Comparison of ENCODE assay signal across 8 cellular contexts in genomic region chr12:123388218-123388947, GRCh38. TPM values are rescaled to one million over a fixed set of nuclear protein-coding genes. Genes with fewer than 3 reads are reported as not detected.
DNase-seq lines count a peak whose midpoint lies in the region; ATAC-seq and TF ChIP-seq lines count a peak whose summit lies in the region.

No MANE protein-coding gene starts in this region.

- ATAC-seq in GM18867 (IDR thresholded peaks at IDR 0.05; ENCODE audit: unreplicated experiment) (peak; percentile 42), HG03378 (IDR thresholded peaks at IDR 0.05; ENCODE audit: unreplicated experiment) (peak; percentile 34)

- H3K27me3 ChIP-seq in NT2/D1 (ENCODE audit: insufficient read depth, insufficient read length): peaks cover 8% of the 10 kb centered on the region

- peak overlapping the region; percentile 70 for H3K4me3 ChIP-seq in AG04449 (ENCODE audit: low read depth, low read length)
- peak overlapping the region; percentile 49 for H3K4me3 ChIP-seq in NT2/D1 (ENCODE audit: insufficient read length, low read depth)

- H3K27ac ChIP-seq in epithelial cell of prostate: peak overlapping the region; percentile 75

- CTCF ChIA-PET in AG04449 (lab: Yijun Ruan, JAX): interaction anchor here (1.2 to 1.6 kb wide), 3 partner anchors 9 to 195 kb away, joined by 3 to 6 read pairs (median 4); no protein-coding TSS in a partner anchor

- peaks cover 3% of the 10 kb centered on the region for H3K4me1 ChIP-seq in NT2/D1 (ENCODE audit: insufficient read depth, insufficient read length)

- peaks cover 34% of the 10 kb centered on the region for H3K36me3 ChIP-seq in NT2/D1 (ENCODE audit: insufficient read depth, insufficient read length, low read length)

- H3K9me3 ChIP-seq in NT2/D1 (ENCODE audit: insufficient read depth, low read length): no peaks in the 10 kb centered on the region

- DNase-seq in AG04449 (ENCODE audit: low read depth, low spot score): no peak
- no peak for DNase-seq in NT2/D1 (ENCODE audit: low read depth, low spot score)
- DNase-seq in activated T-cell treated with anti-CD3 and anti-CD28 coated beads for 48 hours (ENCODE audit: low read depth): peak; percentile 72
- no peak for DNase-seq in epithelial cell of prostate (ENCODE audit: low read depth, low spot score)
- peak; percentile 73 for DNase-seq in mucosa of gallbladder (ENCODE audit: low spot score)
- peak; percentile 81 for DNase-seq in stimulated activated CD8-positive, alpha-beta memory T cell treated with anti-CD3 and anti-CD28 coated beads, Interleukin-4, amount 100 ng/mL, for 48 hours

- peak overlapping the region; percentile 76 for H3K9ac ChIP-seq in NT2/D1 (ENCODE audit: insufficient read length, low read depth)

- POLR2A ChIA-PET in AG04449 (lab: Yijun Ruan, JAX): no interaction called here

- TF ChIP-seq CTCF in AG04449 (IDR thresholded peaks at IDR 0.05; ENCODE audit: insufficient read depth, low read length, missing control alignments): peak; percentile 8

RNA-seq across cellular contexts. Expression of gene KMT5A, which starts 4.5 kb away (rescaled TPM):
- total RNA-seq in mucosa of gallbladder: 39.7 TPM

RNA-seq across cellular contexts. Expression of gene SBNO1, which starts 23.7 kb away (rescaled TPM):
- 29.7 TPM for total RNA-seq in mucosa of gallbladder

RNA-seq across cellular contexts. Expression of gene RILPL2, which starts 48.1 kb away (rescaled TPM):
- 6.2 TPM for total RNA-seq in mucosa of gallbladder

Comparison
In these comparisons a context has a peak if more than half of its experiments do, and no peak if none do; other contexts are left out.
1. DNase-seq: peak in activated T-cell treated with anti-CD3 and anti-CD28 coated beads for 48 hours (single experiment), mucosa of gallbladder (single experiment) and stimulated activated CD8-positive, alpha-beta memory T cell treated with anti-CD3 and anti-CD28 coated beads, Interleukin-4, amount 100 ng/mL, for 48 hours (single experiment); none in AG04449 (single experiment), NT2/D1 (single experiment) and epithelial cell of prostate (single experiment).